ENCODE assay signal across 1 cellular context in genomic region chr16:69179255-69180010, GRCh38.
TF ChIP-seq lines count a peak whose summit lies in the region.

No MANE protein-coding gene starts in this region.

TF ChIP-seq in HEK293, 187 proteins besides CTCF, POLR2A, EP300 and RAD21 (continued from another document and continues in another):
- no peak for TF ChIP-seq HIC1 (tag by site-specific recombination; IDR thresholded peaks at IDR 0.05)
- peak; percentile 46; the same call in 1 of the 2 replicates for TF ChIP-seq ZBTB44 (tag by site-specific recombination; IDR thresholded peaks at IDR 0.05)
- TF ChIP-seq ZNF785 (tag by site-specific recombination; IDR thresholded peaks at IDR 0.05): no peak
- TF ChIP-seq ZNF624 (tag by site-specific recombination; IDR thresholded peaks at IDR 0.05): no peak
- no peak for TF ChIP-seq AEBP2 (tag by site-specific recombination; IDR thresholded peaks at IDR 0.05; ENCODE audit: borderline replicate concordance)
- no peak for TF ChIP-seq SP2 (tag by site-specific recombination; IDR thresholded peaks at IDR 0.05)
- TF ChIP-seq SP3 (tag by site-specific recombination; IDR thresholded peaks at IDR 0.05): no peak
- TF ChIP-seq ZNF521 (tag by site-specific recombination; IDR thresholded peaks at IDR 0.05): no peak
- TF ChIP-seq ZNF76 (tag by site-specific recombination; IDR thresholded peaks at IDR 0.05; ENCODE audit: borderline replicate concordance, low read depth): no peak
- TF ChIP-seq YY1 (tag by site-specific recombination; IDR thresholded peaks at IDR 0.05): no peak
- TF ChIP-seq ZNF660 (tag by site-specific recombination; IDR thresholded peaks at IDR 0.05): no peak
- no peak for TF ChIP-seq ZNF571 (tag by site-specific recombination; IDR thresholded peaks at IDR 0.05)
- no peak for TF ChIP-seq ZSCAN16 (tag by site-specific recombination; IDR thresholded peaks at IDR 0.05)
- peak; percentile 53 for TF ChIP-seq PRDM1 (tag by site-specific recombination; IDR thresholded peaks at IDR 0.05)
- no peak for TF ChIP-seq ZBTB10 (tag by site-specific recombination; IDR thresholded peaks at IDR 0.05)
- TF ChIP-seq ZNF223 (tag by site-specific recombination; IDR thresholded peaks at IDR 0.05): no peak
- TF ChIP-seq ZNF664 (tag by site-specific recombination; IDR thresholded peaks at IDR 0.05): no peak
- TF ChIP-seq KLF17 (tag by site-specific recombination; IDR thresholded peaks at IDR 0.05): no peak
- no peak for TF ChIP-seq ZNF529 (tag by site-specific recombination; IDR thresholded peaks at IDR 0.05; ENCODE audit: insufficient replicate concordance)
- no peak for TF ChIP-seq ZNF19 (tag by site-specific recombination; IDR thresholded peaks at IDR 0.05; ENCODE audit: low read depth)
- peak; percentile 47; the same call in 1 of the 2 replicates for TF ChIP-seq PRDM10 (tag by site-specific recombination; IDR thresholded peaks at IDR 0.05)
- TF ChIP-seq ZNF549 (tag by site-specific recombination; IDR thresholded peaks at IDR 0.05): no peak
- TF ChIP-seq ZBTB20 (tag by site-specific recombination; IDR thresholded peaks at IDR 0.05): peak; percentile 65; the same call in 1 of the 2 replicates
- TF ChIP-seq REPIN1 (tag by site-specific recombination; IDR thresholded peaks at IDR 0.05; ENCODE audit: low read depth): no peak
- no peak for TF ChIP-seq ZNF311 (tag by site-specific recombination; IDR thresholded peaks at IDR 0.05; ENCODE audit: borderline replicate concordance)
- no peak for TF ChIP-seq SCRT1 (tag by site-specific recombination; IDR thresholded peaks at IDR 0.05; ENCODE audit: borderline replicate concordance)
- TF ChIP-seq ZSCAN5A (tag by site-specific recombination; IDR thresholded peaks at IDR 0.05): no peak
- peak; percentile 67; the same call in 1 of the 2 replicates for TF ChIP-seq MZF1 (tag by site-specific recombination; IDR thresholded peaks at IDR 0.05; ENCODE audit: borderline replicate concordance)
- no peak for TF ChIP-seq BCL11B (tag by site-specific recombination; IDR thresholded peaks at IDR 0.05; ENCODE audit: low read depth)
- no peak for TF ChIP-seq ZSCAN18 (tag by site-specific recombination; IDR thresholded peaks at IDR 0.05)
- no peak for TF ChIP-seq ZNF837 (tag by site-specific recombination; IDR thresholded peaks at IDR 0.05)
- TF ChIP-seq PBX3 (CRISPR knock-in tag; IDR thresholded peaks at IDR 0.05): no peak
- TF ChIP-seq ZNF596 (tag by site-specific recombination; IDR thresholded peaks at IDR 0.05): no peak
- 0 out of 2 replicates have a peak, but pooled peaks have one; percentile 8 for TF ChIP-seq ZNF513 (tag by site-specific recombination; IDR thresholded peaks at IDR 0.05)
- TF ChIP-seq GLIS2 (tag by site-specific recombination; IDR thresholded peaks at IDR 0.05): no peak
- TF ChIP-seq ZNF629 (tag by site-specific recombination; IDR thresholded peaks at IDR 0.05): no peak
- no peak for TF ChIP-seq ZNF473 (tag by site-specific recombination; IDR thresholded peaks at IDR 0.05)
- TF ChIP-seq ZNF548 (tag by site-specific recombination; IDR thresholded peaks at IDR 0.05): no peak
- TF ChIP-seq SALL2 (tag by site-specific recombination; IDR thresholded peaks at IDR 0.05; ENCODE audit: borderline replicate concordance): no peak
- 0 out of 2 replicates have a peak, but pooled peaks have one; percentile 30 for TF ChIP-seq ZSCAN30 (tag by site-specific recombination; IDR thresholded peaks at IDR 0.05)
- TF ChIP-seq ZNF423 (tag by site-specific recombination; IDR thresholded peaks at IDR 0.05): no peak
- no peak for TF ChIP-seq ZNF121 (tag by site-specific recombination; IDR thresholded peaks at IDR 0.05)
- TF ChIP-seq ZNF645 (tag by site-specific recombination; IDR thresholded peaks at IDR 0.05): no peak
